ENCODE assay signal across 8 cellular contexts in genomic region chr1:92482404-92482664, GRCh38. TPM values are rescaled to one million over a fixed set of nuclear protein-coding genes. Genes with fewer than 3 reads are reported as not detected.
DNase-seq lines count a peak whose midpoint lies in the region; ATAC-seq and TF ChIP-seq lines count a peak whose summit lies in the region.

No MANE protein-coding gene starts in this region.

- H3K27ac ChIP-seq in cardiac muscle cell (no peak overlapping the region), mucosa of rectum (ENCODE audit: low read depth in 2 of 2, low read length in 2 of 2) (peak overlapping the region in 1 of 2 donors; percentile 83), upper lobe of right lung (no peak overlapping the region)

- peaks cover 73% of the 10 kb centered on the region for H3K27me3 Mint-ChIP-seq in chondrocyte (ENCODE audit: low read depth)

- ATAC-seq in left cardiac atrium: no peak
- ATAC-seq in upper lobe of right lung: no peak

- H3K36me3 ChIP-seq in cardiac muscle cell: no peaks in the 10 kb centered on the region
- H3K36me3 ChIP-seq in mucosa of rectum (ENCODE audit: control insufficient read depth in 2 of 2, insufficient read depth in 2 of 2, low read length in 2 of 2): peaks cover 0 to 6% of the 10 kb centered on the region in 2 donors
- peaks cover 4% of the 10 kb centered on the region for H3K36me3 ChIP-seq in upper lobe of right lung

- H3K4me3 ChIP-seq in cardiac muscle cell: peak overlapping the region; percentile 6
- peak overlapping the region; percentile 64 to 76 for H3K4me3 ChIP-seq in mucosa of rectum (ENCODE audit: low read length in 2 of 2)
- peak overlapping the region; percentile 55 for H3K4me3 ChIP-seq in upper lobe of right lung

- peak overlapping the region; percentile 57 for H3K4me3 Mint-ChIP-seq in chondrocyte (ENCODE audit: unreplicated experiment)

- H3K36me3 Mint-ChIP-seq in chondrocyte (ENCODE audit: low read depth): peaks cover 6% of the 10 kb centered on the region

- DNase-seq in cardiac muscle cell (ENCODE audit: low read depth in 1 of 2, low spot score in 1 of 2) (peak; percentile 44 to 50), left cardiac atrium (no peak), chondrocyte (ENCODE audit: low spot score) (no peak), upper lobe of right lung (no peak), LoVo (ENCODE audit: low spot score) (no peak), NOMO-1 treated with dmso at 0.1 percent for 144 hours (lab: John Stamatoyannopoulos, UW; ENCODE audit: unreplicated experiment) (no peak), NK-92 (lab: John Stamatoyannopoulos, UW; ENCODE audit: unreplicated experiment) (no peak)

- H3K4me1 Mint-ChIP-seq in chondrocyte (ENCODE audit: low read depth): peaks cover 46% of the 10 kb centered on the region

- H3K4me1 ChIP-seq in cardiac muscle cell (ENCODE audit: low read depth) (peaks cover 19% of the 10 kb centered on the region), mucosa of rectum (ENCODE audit: control insufficient read depth in 2 of 2, insufficient read depth in 2 of 2, low read length in 2 of 2) (peaks cover 24 to 30% of the 10 kb centered on the region in 2 donors), upper lobe of right lung (peaks cover 50% of the 10 kb centered on the region)

- intact Hi-C loops in left cardiac atrium (cut with DNase I): no loop called here
- intact Hi-C loops in upper lobe of right lung (cut with DNase I): no loop called here

- TF ChIP-seq CTCF in cardiac muscle cell (IDR thresholded peaks at IDR 0.05; ENCODE audit: low read depth, low read length) (no peak), chondrocyte (IDR thresholded peaks at IDR 0.05) (peak; percentile 12), upper lobe of right lung (IDR thresholded peaks at IDR 0.05) (no peak)

- H3K9ac ChIP-seq in mucosa of rectum (ENCODE audit: low read depth in 1 of 2, low read length in 2 of 2): peak overlapping the region; percentile 49 to 52

- H3K9me3 Mint-ChIP-seq in chondrocyte (ENCODE audit: low read depth): no peaks in the 10 kb centered on the region

- no peaks in the 10 kb centered on the region for H3K9me3 ChIP-seq in cardiac muscle cell (ENCODE audit: low read depth)
- H3K9me3 ChIP-seq in mucosa of rectum (ENCODE audit: control insufficient read depth in 2 of 2, low read length in 2 of 2): no peaks in the 10 kb centered on the region
- H3K9me3 ChIP-seq in upper lobe of right lung: no peaks in the 10 kb centered on the region

- H3K27me3 ChIP-seq in cardiac muscle cell (peaks cover 100% of the 10 kb centered on the region), mucosa of rectum (ENCODE audit: control insufficient read depth in 2 of 2, insufficient read depth in 2 of 2, low read length in 2 of 2) (peaks cover 23 to 30% of the 10 kb centered on the region in 2 donors), upper lobe of right lung (peaks cover 77% of the 10 kb centered on the region)

- H3K27ac Mint-ChIP-seq in chondrocyte (ENCODE audit: unreplicated experiment): no peak overlapping the region

RNA-seq across cellular contexts. Expression of gene GFI1, which starts 4.4 kb away (rescaled TPM):
- total RNA-seq in cardiac muscle cell: 0.12 and 0.32 TPM in 2 replicates
- polyA plus RNA-seq in cardiac muscle cell: not detected in 2 replicates
- total RNA-seq in left cardiac atrium: under 1 TPM; 0.63 to 0.85 TPM
- total RNA-seq in chondrocyte: 0.15 TPM in 1 of 3 replicates, not detected in the others
- 5.4 TPM for total RNA-seq in upper lobe of right lung

Comparison
In these comparisons a context has a peak if more than half of its experiments do, and no peak if none do; other contexts are left out.
1. DNase-seq: peak in cardiac muscle cell (2 of 2); none in left cardiac atrium (single experiment), chondrocyte (single experiment), upper lobe of right lung (single experiment), LoVo (single experiment), NOMO-1 treated with dmso at 0.1 percent for 144 hours (single experiment) and NK-92 (single experiment).
2. H3K4me3 ChIP-seq: peak in every context shown above with its lines; median percentile 70 in mucosa of rectum; 55 in upper lobe of right lung; 6 in cardiac muscle cell.